11 cellular contexts compared by ENCODE assay signal in the genomic region with DNA sequence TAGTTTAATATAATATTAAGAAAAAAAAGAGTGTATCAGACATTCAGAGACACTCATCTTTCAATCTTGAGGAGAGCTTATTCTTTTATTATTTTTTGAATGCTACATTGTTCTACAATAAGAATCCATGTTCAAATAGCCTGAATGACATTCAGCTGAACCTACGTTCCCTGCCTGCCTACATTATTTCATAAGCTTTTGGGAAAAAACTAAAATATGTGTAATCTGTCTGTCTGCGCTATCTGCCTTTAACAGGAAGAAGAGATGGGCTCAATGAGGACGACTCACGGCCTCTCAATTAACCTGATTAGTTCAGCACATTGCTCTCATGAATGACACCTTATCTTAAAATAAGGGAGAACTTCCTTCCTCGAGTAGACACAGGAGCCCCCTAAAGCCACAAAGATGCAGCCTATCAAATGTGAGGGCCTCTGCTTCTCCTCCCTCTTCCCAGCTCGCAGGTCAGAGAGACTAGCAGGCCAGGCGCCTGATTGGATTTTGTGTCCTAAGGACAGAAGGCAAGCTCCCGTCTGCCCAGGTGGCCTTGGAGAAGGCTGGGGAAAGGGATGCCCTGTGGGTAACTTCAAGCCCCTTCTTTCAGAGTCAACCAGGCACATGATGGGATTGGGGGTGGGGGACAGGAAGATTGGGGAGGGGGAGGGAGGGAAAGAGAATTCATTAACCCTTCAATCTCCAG. TPM values are rescaled to one million over a fixed set of nuclear protein-coding genes. Genes with fewer than 3 reads are reported as not detected.
DNase-seq lines count a peak whose midpoint lies in the region; TF ChIP-seq lines count a peak whose summit lies in the region.
"Had no signal": no experiment of that assay in that cellular context is flagged by ENCODE, and none has a peak within 500 bp of the region (broad histone marks: within the 10 kb centered on the region; RNA-seq: fewer than 3 reads in every experiment).

No MANE protein-coding gene starts in this region.

- H3K4me1 ChIP-seq in ES-I3 (ENCODE audit: insufficient read depth, low read length): peaks cover 14% of the 10 kb centered on the region
- peaks cover 3 to 46% of the 10 kb centered on the region in 2 donors for H3K4me1 ChIP-seq in ascending aorta
- H3K4me1 ChIP-seq in iPS-18a (ENCODE audit: control insufficient read depth, low read depth, low read length): peaks cover 16% of the 10 kb centered on the region
- H3K4me1 ChIP-seq in skeletal muscle tissue (ENCODE audit: control insufficient read depth in 3 of 3, insufficient read depth in 3 of 3, low read length in 3 of 3): peaks cover 3 to 10% (median 3%) of the 10 kb centered on the region in 3 donors

- intact Hi-C loops in ascending aorta (cut with DNase I): no loop called here

- DNase-seq in ascending aorta (ENCODE audit: low spot score in 2 of 2): no peak
- no peak for DNase-seq in stimulated activated CD4-positive, alpha-beta T cell treated with anti-CD3 and anti-CD28 coated beads, Interleukin-1b, Interleukin-23, amount 100 ng/mL, for 48 hours
- DNase-seq in T-helper 1 cell: no peak
- no peak for DNase-seq in NCI-H2227 (lab: John Stamatoyannopoulos, UW; ENCODE audit: unreplicated experiment)
- DNase-seq in KBM-7: no peak
- DNase-seq: activated CD8-positive, alpha-beta T cell treated with anti-CD3 and anti-CD28 coated beads, Interleukin-2, amount 10 ng/mL, durations not matched to agents 7 days and 5 days; naive thymus-derived CD4-positive, alpha-beta T cell; NCI-H1417 treated with DMSO at 0.1 percent for 48 hours had no signal

- H3K4me3 ChIP-seq in ascending aorta (peak overlapping the region; percentile 45 to 59), iPS-18a (ENCODE audit: low read length) (peak overlapping the region; percentile 32), skeletal muscle tissue (ENCODE audit: low read length in 3 of 3) (peak overlapping the region in 2 of 3 donors; percentile 0 to 20)

- no peaks in the 10 kb centered on the region for H3K27me3 ChIP-seq in ascending aorta
- peaks cover 72% of the 10 kb centered on the region for H3K27me3 ChIP-seq in iPS-18a (ENCODE audit: control insufficient read depth, insufficient read depth, low read length)
- H3K27me3 ChIP-seq in skeletal muscle tissue (ENCODE audit: control insufficient read depth in 3 of 3, insufficient read depth in 3 of 3, low read length in 3 of 3): peaks cover 0 to 6% (median 0%) of the 10 kb centered on the region in 3 donors

- H3K27ac ChIP-seq in ascending aorta (peak overlapping the region; percentile 87 to 90), iPS-18a (ENCODE audit: low read length) (no peak overlapping the region), skeletal muscle tissue (ENCODE audit: low read depth, low read length) (peak overlapping the region; percentile 36)

- H3K9ac ChIP-seq in ES-I3 (ENCODE audit: low read depth, low read length) (peak overlapping the region; percentile 22; the same call in 1 of the 2 replicates), iPS-18a (ENCODE audit: low read length) (no peak overlapping the region), skeletal muscle tissue (ENCODE audit: low read depth in 1 of 3, low read length in 3 of 3) (peak overlapping the region in 1 of 3 donors; percentile 5)

- no peak for TF ChIP-seq CTCF in ascending aorta (IDR thresholded peaks at IDR 0.05)

- no peaks in the 10 kb centered on the region for H3K9me3 ChIP-seq in ES-I3 (ENCODE audit: control insufficient read depth, insufficient read depth, low read length)
- H3K9me3 ChIP-seq in ascending aorta: no peaks in the 10 kb centered on the region
- no peaks in the 10 kb centered on the region for H3K9me3 ChIP-seq in iPS-18a (ENCODE audit: control insufficient read depth, low read depth, low read length)
- no peaks in the 10 kb centered on the region for H3K9me3 ChIP-seq in skeletal muscle tissue (ENCODE audit: control insufficient read depth in 3 of 3, low read length in 3 of 3)

- in situ Hi-C loops in KBM-7 (cut with MboI; ENCODE audit: low pct_unique_long_range_greater_than_20kb, low sequenced_read_pairs): no loop called here

- H3K36me3 ChIP-seq in ES-I3 (ENCODE audit: insufficient read depth, low read length) (no peaks in the 10 kb centered on the region), ascending aorta (no peaks in the 10 kb centered on the region), iPS-18a (ENCODE audit: control insufficient read depth, low read depth, low read length) (no peaks in the 10 kb centered on the region), skeletal muscle tissue (ENCODE audit: control insufficient read depth in 3 of 3, insufficient read depth in 3 of 3, low read length in 3 of 3) (no peaks in the 10 kb centered on the region)

RNA-seq across cellular contexts. Expression of gene EBF1, which starts 37.7 kb away (rescaled TPM):
- total RNA-seq in ascending aorta: 93.6 TPM
- 18.8 TPM for total RNA-seq in skeletal muscle tissue
